In the genomic region with DNA sequence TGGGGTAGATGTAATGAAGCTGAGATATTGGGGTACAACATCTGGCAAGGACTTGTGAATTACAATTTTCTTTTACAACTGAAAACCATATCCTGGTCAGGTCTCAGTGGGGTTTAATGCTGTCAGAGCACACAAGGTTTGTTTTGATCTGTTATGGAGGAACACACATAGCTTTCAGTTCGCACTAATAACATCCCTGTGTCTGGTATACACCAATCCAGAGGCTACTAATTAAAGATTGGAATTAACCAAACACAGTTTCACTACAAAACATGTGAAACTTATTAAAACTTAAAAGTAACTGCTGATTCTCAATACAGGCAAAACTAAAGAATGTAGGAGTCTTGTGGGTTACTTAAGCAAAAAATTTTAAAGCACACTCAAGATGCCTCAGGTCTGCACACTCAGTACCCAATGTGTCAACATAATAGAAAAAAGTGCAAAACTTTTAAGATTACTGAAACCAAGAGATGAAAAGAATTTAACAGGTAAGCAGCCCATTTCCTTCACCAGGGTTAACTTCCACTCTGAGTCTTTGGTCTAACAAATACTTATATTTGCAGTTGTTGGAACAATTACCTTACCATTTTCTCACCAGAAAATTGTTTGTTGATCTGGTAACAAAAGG, we compare ENCODE assay signal across 22 cellular contexts.
"Had no signal": no experiment of that assay in that cellular context is flagged by ENCODE, and none has a peak within 500 bp of the region (broad histone marks: within the 10 kb centered on the region; RNA-seq: fewer than 3 reads in every experiment).

No MANE protein-coding gene starts in this region.

- DNase-seq: IMR-90, Kasumi-1, KG1, MV-4-11, NCI-H1048, NCI-H1105, NCI-H1417, NCI-H1436 treated with DMSO at 0.1 percent for 48 hours, NCI-H1694, NCI-H187 treated with DMSO at 0.1 percent for 48 hours, NCI-H2029 treated with DMSO at 0.1 percent for 48 hours, NCI-H2171 treated with DMSO at 0.1 percent for 48 hours, NCI-H510A, NCI-H524 treated with DMSO at 0.1 percent for 48 hours, NCI-H69, NCI-H774, RPMI8226, SHP77, T-helper 1 cell had no signal

- FAIRE-seq: HepG2, RCC 7860 had no signal

- ATAC-seq: HepG2, SK-N-SH treated with all-trans-retinoic acid at 6 μM for 48 hours had no signal
